8 cellular contexts compared by ENCODE assay signal in genomic region chr2:163574309-163574708, GRCh38.
"Had no signal": no experiment of that assay in that cellular context is flagged by ENCODE, and none has a peak within 500 bp of the region (broad histone marks: within the 10 kb centered on the region; RNA-seq: fewer than 3 reads in every experiment).

No MANE protein-coding gene starts in this region.

- H3K4me2 ChIP-seq: GM23338 had no signal

- FAIRE-seq: H1, H54, HTR-8/SVneo, K562 had no signal

- DNase-seq: H9, HCEC 1CT, KG1 had no signal

- H3K4me3 ChIP-seq: GM23338, K562 had no signal

- ATAC-seq: GM23338, K562 had no signal

- H3K4me1 Mint-ChIP-seq: GM23338, H9 had no signal

- H3K9me3 Mint-ChIP-seq: GM23338, H9 had no signal

- H2AFZ ChIP-seq: GM23338 had no signal

- H3K4me3 Mint-ChIP-seq: GM23338, H9 had no signal
